ENCODE assay signal across 17 cellular contexts in the genomic region with DNA sequence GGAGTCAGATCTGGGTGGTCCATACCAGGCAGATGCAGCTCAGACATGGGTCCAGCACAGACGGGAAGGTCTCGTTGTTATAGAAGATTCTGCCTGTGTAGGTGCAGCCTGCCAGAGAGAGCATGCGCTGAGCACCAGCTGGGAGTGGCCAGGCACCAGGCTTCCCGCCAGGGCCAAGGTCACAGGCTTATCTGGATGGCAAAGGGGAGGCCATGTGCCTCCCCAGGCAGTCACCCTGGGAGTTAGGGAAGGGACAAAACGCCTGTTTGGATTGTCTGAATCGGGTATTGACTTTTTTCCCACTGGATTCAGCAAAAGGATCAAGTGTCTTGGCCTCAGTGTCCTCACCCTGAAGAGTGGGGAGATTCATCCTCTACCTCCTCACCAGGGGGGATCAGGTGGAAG. TPM values are rescaled to one million over a fixed set of nuclear protein-coding genes. Genes with fewer than 3 reads are reported as not detected.
A peak's percentile ranks its signal among the peaks of the same experiment; 100 is the strongest.
DNase-seq lines count a peak whose midpoint lies in the region; ATAC-seq, FAIRE-seq and TF ChIP-seq lines count a peak whose summit lies in the region.
"Had no signal": no experiment of that assay in that cellular context is flagged by ENCODE, and none has a peak within 500 bp of the region (broad histone marks: within the 10 kb centered on the region; RNA-seq: fewer than 3 reads in every experiment).

No MANE protein-coding gene starts in this region.

- peak overlapping the region; percentile 43; the same call in 1 of the 2 replicates for H3K9ac ChIP-seq in Karpas-422 (ENCODE audit: low read length)
- no peak overlapping the region for H3K9ac ChIP-seq in astrocyte (ENCODE audit: low read length)

- H3K27ac Mint-ChIP-seq in astrocyte (ENCODE audit: unreplicated experiment) = peak overlapping the region; percentile 53
- H3K27ac Mint-ChIP-seq: CD8-positive, alpha-beta T cell had no signal

- H3K4me1 Mint-ChIP-seq in astrocyte (ENCODE audit: low read depth, unreplicated experiment) = peaks cover 3% of the 10 kb centered on the region

- H3K4me3 ChIP-seq in Karpas-422 (ENCODE audit: low read length) (no peak overlapping the region), astrocyte (ENCODE audit: insufficient read depth, low read depth, low read length) (no peak overlapping the region), right lobe of liver (no peak overlapping the region), upper lobe of left lung (no peak overlapping the region)
- H3K4me3 ChIP-seq: SK-N-MC had no signal

- peak; percentile 56 for DNase-seq in Karpas-422
- no peak for DNase-seq in astrocyte (ENCODE audit: low read depth)
- peak; percentile 88 to 94 (median 90) for DNase-seq in right lobe of liver
- peak in 1 of 2 donors; percentile 47 for DNase-seq in upper lobe of left lung
- DNase-seq in dedifferentiated amniotic fluid mesenchymal stem cell (ENCODE audit: extremely low spot score) = no peak
- DNase-seq in activated effector memory CD4-positive, alpha-beta T cell treated with Interleukin-2 at 50 U/mL for 16 hours = no peak
- DNase-seq in 8988T = no peak
- DNase-seq: BE2C; CD8-positive, alpha-beta T cell; MV-4-11; NCI-H1436; NCI-H2107; NCI-H226; NCI-H526 treated with DMSO at 0.1 percent for 48 hours; PC-3 had no signal

- TF ChIP-seq EP300 in upper lobe of left lung (IDR thresholded peaks at IDR 0.05) = no peak

- no peaks in the 10 kb centered on the region for H3K79me2 ChIP-seq in Karpas-422 (ENCODE audit: low read length)
- no peaks in the 10 kb centered on the region for H3K79me2 ChIP-seq in astrocyte (ENCODE audit: insufficient read depth, low read length)

- H3K27me3 Mint-ChIP-seq in astrocyte (ENCODE audit: low read depth, unreplicated experiment) = peaks cover 2% of the 10 kb centered on the region

- H2AFZ ChIP-seq in Karpas-422 (ENCODE audit: low read length) = peak overlapping the region; percentile 73
- no peak overlapping the region for H2AFZ ChIP-seq in astrocyte (ENCODE audit: low read depth, low read length)

- intact Hi-C loops in right lobe of liver (cut with DNase I) = loop anchor here in 1 of 2 donors (10.0 kb wide), 1 partner anchor 117 kb away; no protein-coding TSS in a partner anchor

- peaks cover 10% of the 10 kb centered on the region for H3K36me3 Mint-ChIP-seq in astrocyte (ENCODE audit: low read depth, unreplicated experiment)
- H3K36me3 Mint-ChIP-seq: CD8-positive, alpha-beta T cell had no signal

- no peak overlapping the region for H3K4me3 Mint-ChIP-seq in astrocyte (ENCODE audit: unreplicated experiment)
- H3K4me3 Mint-ChIP-seq: CD8-positive, alpha-beta T cell had no signal

- TF ChIP-seq POLR2A in right lobe of liver (IDR thresholded peaks at IDR 0.05) = no peak
- no peak for TF ChIP-seq POLR2A in upper lobe of left lung (IDR thresholded peaks at IDR 0.05)

- no peak for TF ChIP-seq CTCF in astrocyte (IDR thresholded peaks at IDR 0.05; ENCODE audit: insufficient read depth, low read depth, low read length)
- TF ChIP-seq CTCF in right lobe of liver (IDR thresholded peaks at IDR 0.05) = no peak
- TF ChIP-seq CTCF in upper lobe of left lung (IDR thresholded peaks at IDR 0.05) = no peak

- H3K9me3 ChIP-seq in Karpas-422 (ENCODE audit: low read length) = no peaks in the 10 kb centered on the region
- H3K9me3 ChIP-seq in astrocyte (ENCODE audit: insufficient read depth, low read depth, low read length) = no peaks in the 10 kb centered on the region
- H3K9me3 ChIP-seq in right lobe of liver = no peaks in the 10 kb centered on the region
- no peaks in the 10 kb centered on the region for H3K9me3 ChIP-seq in upper lobe of left lung
- H3K9me3 ChIP-seq: BE2C had no signal

- H3K4me1 ChIP-seq in Karpas-422 (ENCODE audit: low read length) (peaks cover 6% of the 10 kb centered on the region), astrocyte (ENCODE audit: insufficient read depth, low read length) (no peaks in the 10 kb centered on the region), right lobe of liver (peaks cover 0 to 31% (median 8%) of the 10 kb centered on the region in 4 donors), upper lobe of left lung (no peaks in the 10 kb centered on the region)
- H3K4me1 ChIP-seq: BE2C had no signal

- H3K4me2 ChIP-seq in Karpas-422 (ENCODE audit: low read depth, low read length, poor library complexity, severe bottlenecking) = peak overlapping the region; percentile 32
- H3K4me2 ChIP-seq in astrocyte (ENCODE audit: low read length) = no peak overlapping the region

- ATAC-seq in right lobe of liver = peak; percentile 84 to 93 (median 87)
- ATAC-seq in upper lobe of left lung (ENCODE audit: low FRiP score in 2 of 2) = peak; percentile 6 to 16
- ATAC-seq: CD8-positive, alpha-beta T cell had no signal

- FAIRE-seq in astrocyte (lab: Jason Lieb, UNC) = no peak
- FAIRE-seq: H54 had no signal

- H3K27ac ChIP-seq in Karpas-422 (ENCODE audit: low read length) (no peak overlapping the region), astrocyte (ENCODE audit: low read depth, low read length) (no peak overlapping the region), right lobe of liver (peak overlapping the region; percentile 16 to 71 (median 26)), upper lobe of left lung (no peak overlapping the region)
- H3K27ac ChIP-seq: SK-N-MC had no signal

- no peaks in the 10 kb centered on the region for H3K9me2 ChIP-seq in Karpas-422 (replicated peaks; ENCODE audit: insufficient read depth, low read length)

- H3K27me3 ChIP-seq in Karpas-422 (ENCODE audit: low read length) (no peaks in the 10 kb centered on the region), astrocyte (ENCODE audit: insufficient read depth, low read length) (no peaks in the 10 kb centered on the region), right lobe of liver (no peaks in the 10 kb centered on the region), upper lobe of left lung (no peaks in the 10 kb centered on the region)
- H3K27me3 ChIP-seq: BE2C had no signal

- WGBS in right lobe of liver (ENCODE audit: insufficient coverage, low coverage, low lambda C conversion rate, missing lambda C conversion rate) = 0% methylated on average over 2 of the region's 6 CpGs
- 72% methylated on average over 3 to 6 of the region's 6 CpGs for WGBS in upper lobe of left lung, 2 donors

- H3K9me3 Mint-ChIP-seq in astrocyte (ENCODE audit: unreplicated experiment) = no peaks in the 10 kb centered on the region
- H3K9me3 Mint-ChIP-seq: CD8-positive, alpha-beta T cell had no signal

- H4K20me1 ChIP-seq in Karpas-422 (ENCODE audit: insufficient read depth, low read depth, low read length) (no peaks in the 10 kb centered on the region), astrocyte (ENCODE audit: insufficient read depth, low read length) (peaks cover 4% of the 10 kb centered on the region)

- H3K36me3 ChIP-seq in Karpas-422 (ENCODE audit: insufficient read depth, low read length) = no peaks in the 10 kb centered on the region
- H3K36me3 ChIP-seq in astrocyte (ENCODE audit: insufficient read depth, low read length) = no peaks in the 10 kb centered on the region
- H3K36me3 ChIP-seq in right lobe of liver = no peaks in the 10 kb centered on the region
- no peaks in the 10 kb centered on the region for H3K36me3 ChIP-seq in upper lobe of left lung
- H3K36me3 ChIP-seq: BE2C had no signal

RNA-seq across cellular contexts. Expression of a gene that starts 26.5 kb away (rescaled TPM):
- total RNA-seq in Karpas-422 (2014; rRNA removed; shearing (Covaris generic); ENCODE audit: low replicate concordance) = not detected in 2 replicates
- 0.79 and 1.4 TPM in 2 replicates for total RNA-seq in astrocyte
- under 1 TPM in 2 of 6 experiments, not detected in 4; 0.20 to 1.00 TPM for total RNA-seq in right lobe of liver
- 1 to 10 TPM in 1 of 6 donors, under 1 TPM in 1, not detected in 4; 0.30 to 1.2 TPM for total RNA-seq in upper lobe of left lung
- total RNA-seq: CD8-positive, alpha-beta T cell; PC-3 had no signal

RNA-seq across cellular contexts. Expression of a gene that starts 27.7 kb away (rescaled TPM):
- total RNA-seq in Karpas-422 (2014; rRNA removed; shearing (Covaris generic); ENCODE audit: low replicate concordance) = 0.07 and 0.32 TPM in 2 replicates
- total RNA-seq in astrocyte = 12.2 and 17.7 TPM in 2 replicates
- total RNA-seq in right lobe of liver = 10 to 100 TPM in 2 of 6 experiments, 1 to 10 TPM in 4; 2.3 to 37.1 (median 6.0) TPM
- 10 to 100 TPM in 1 of 6 donors, 1 to 10 TPM in 1, under 1 TPM in 4; 0.40 to 10.5 (median 0.79) TPM for total RNA-seq in upper lobe of left lung

RNA-seq across cellular contexts. Expression of a gene that starts 45.3 kb away (rescaled TPM):
- not detected in 2 replicates for total RNA-seq in Karpas-422 (2014; rRNA removed; shearing (Covaris generic); ENCODE audit: low replicate concordance)
- total RNA-seq in astrocyte (0.79 and 0.86 TPM in 2 replicates), right lobe of liver (1 to 10 TPM in 1 of 6 experiments, under 1 TPM in 3, not detected in 2; 0.15 to 1.5 (median 0.52) TPM), upper lobe of left lung (under 1 TPM in 2 of 6 donors, not detected in 4; 0.14 to 0.44 TPM)
- total RNA-seq: CD8-positive, alpha-beta T cell; PC-3 had no signal

Comparison
In these comparisons a context has a peak if more than half of its experiments do, and no peak if none do; other contexts are left out.
1. DNase-seq: peak in Karpas-422 (single experiment) and right lobe of liver (3 of 3); none in astrocyte (single experiment), dedifferentiated amniotic fluid mesenchymal stem cell (single experiment), activated effector memory CD4-positive, alpha-beta T cell treated with Interleukin-2 at 50 U/mL for 16 hours (single experiment) and 8988T (single experiment).
2. H3K27ac ChIP-seq: peak in right lobe of liver (3 of 3); none in Karpas-422 (single experiment), astrocyte (single experiment) and upper lobe of left lung (0 of 4).